In genomic region chr7:98469088-98469487, GRCh38 we compare ENCODE assay signal across 23 cellular contexts.
"Had no signal": no experiment of that assay in that cellular context is flagged by ENCODE, and none has a peak within 500 bp of the region (broad histone marks: within the 10 kb centered on the region; RNA-seq: fewer than 3 reads in every experiment).

No MANE protein-coding gene starts in this region.

- H3K4me2 ChIP-seq: KMS-11 had no signal

- H3K9me3 ChIP-seq: Peyer's patch, SJSA1 had no signal

- H3K9ac ChIP-seq: KMS-11 had no signal

- H3K27ac ChIP-seq: HL-60, KMS-11, Peyer's patch, SJSA1 had no signal

- H3K27me3 ChIP-seq: Peyer's patch had no signal

- DNase-seq: Kasumi-1, MV-4-11, NCI-H1048, NCI-H1105 treated with DMSO at 0.1 percent for 48 hours, NCI-H1417 treated with DMSO at 0.1 percent for 48 hours, NCI-H146, NCI-H1694 treated with DMSO at 0.1 percent for 48 hours, NCI-H1930, NCI-H2081, NCI-H2107, NCI-H226, NCI-H446, NCI-H510A, NCI-H524 treated with DMSO at 0.1 percent for 48 hours, NCI-H69, NCI-H774, Peyer's patch, Right ventricle myocardium superior, RPMI8226, SIG-M5 had no signal

- H3K4me1 ChIP-seq: SJSA1 had no signal

- H3K4me3 ChIP-seq: Peyer's patch, SJSA1 had no signal

- H3K36me3 ChIP-seq: Peyer's patch, SJSA1 had no signal
